ENCODE assay signal across 11 cellular contexts in genomic region chr10:87845624-87846377, GRCh38. TPM values are rescaled to one million over a fixed set of nuclear protein-coding genes. Genes with fewer than 3 reads are reported as not detected.
A peak's percentile ranks its signal among the peaks of the same experiment; 100 is the strongest.
DNase-seq lines count a peak whose midpoint lies in the region; TF ChIP-seq lines count a peak whose summit lies in the region.
"Had no signal": no experiment of that assay in that cellular context is flagged by ENCODE, and none has a peak within 500 bp of the region (broad histone marks: within the 10 kb centered on the region; RNA-seq: fewer than 3 reads in every experiment).

No MANE protein-coding gene starts in this region.

- no peak overlapping the region for H3K4me2 ChIP-seq in parathyroid adenoma (ENCODE audit: low read length)

- H3K9me3 ChIP-seq in parathyroid adenoma (ENCODE audit: control insufficient read depth, low read length) = no peaks in the 10 kb centered on the region
- H3K9me3 ChIP-seq: thoracic aorta had no signal

- TF ChIP-seq CTCF in epithelial cell of proximal tubule (conservative IDR thresholded peaks at IDR 0.05; ENCODE audit: low read depth, low read length) = no peak
- no peak for TF ChIP-seq CTCF in parathyroid adenoma (IDR thresholded peaks at IDR 0.05)

- no peak overlapping the region for H3K9ac ChIP-seq in parathyroid adenoma

- H3K27me3 ChIP-seq in parathyroid adenoma (ENCODE audit: control insufficient read depth, insufficient read depth, low read length) = no peaks in the 10 kb centered on the region

- no peaks in the 10 kb centered on the region for H3K79me2 ChIP-seq in parathyroid adenoma

- no peak overlapping the region for H3K4me3 ChIP-seq in epithelial cell of proximal tubule (ENCODE audit: low read depth, low read length)
- no peak overlapping the region for H3K4me3 ChIP-seq in parathyroid adenoma (ENCODE audit: low read depth, low read length)
- H3K4me3 ChIP-seq: thoracic aorta had no signal

- no peaks in the 10 kb centered on the region for H3K36me3 ChIP-seq in parathyroid adenoma (ENCODE audit: control insufficient read depth, insufficient read depth, low read length)
- H3K36me3 ChIP-seq: thoracic aorta had no signal

- no peak overlapping the region for H3K27ac ChIP-seq in parathyroid adenoma
- H3K27ac ChIP-seq: thoracic aorta had no signal

- DNase-seq in NCI-H524 (lab: John Stamatoyannopoulos, UW) (peak; percentile 33 to 53), NCI-H524 treated with DMSO at 0.1 percent for 48 hours (lab: John Stamatoyannopoulos, UW) (no peak), NCI-H526 (lab: John Stamatoyannopoulos, UW) (peak; percentile 50 to 58), epithelial cell of proximal tubule (ENCODE audit: low read depth) (peak; percentile 88), KG1 (lab: John Stamatoyannopoulos, UW) (no peak), NCI-H1694 treated with DMSO at 0.1 percent for 48 hours (lab: John Stamatoyannopoulos, UW) (no peak), iPS-NIHi11 (ENCODE audit: low spot score) (no peak)
- DNase-seq: hippocampal formation, NCI-H1092 had no signal

- H2AFZ ChIP-seq in parathyroid adenoma = peak overlapping the region; percentile 1

- no peaks in the 10 kb centered on the region for H3K4me1 ChIP-seq in parathyroid adenoma

RNA-seq across cellular contexts. Expression of gene KLLN, which starts 17.5 kb away (rescaled TPM):
- total RNA-seq in epithelial cell of proximal tubule = 0.06 and 0.36 TPM in 2 replicates

RNA-seq across cellular contexts. Expression of gene PTEN, which starts 17.6 kb away (rescaled TPM):
- 33.4 and 34.5 TPM in 2 replicates for total RNA-seq in epithelial cell of proximal tubule

RNA-seq across cellular contexts. Expression of gene ATAD1, which starts 27.8 kb away (rescaled TPM):
- total RNA-seq in epithelial cell of proximal tubule = 24.5 and 24.8 TPM in 2 replicates

Comparison
In these comparisons a context has a peak if more than half of its experiments do, and no peak if none do; other contexts are left out.
1. DNase-seq: peak in NCI-H524 (2 of 2), NCI-H526 (2 of 2) and epithelial cell of proximal tubule (single experiment); none in NCI-H524 treated with DMSO at 0.1 percent for 48 hours (single experiment), KG1 (single experiment), NCI-H1694 treated with DMSO at 0.1 percent for 48 hours (single experiment) and iPS-NIHi11 (single experiment).